9 cellular contexts compared by ENCODE assay signal in genomic region chr20:23441850-23442313, GRCh38. TPM values are rescaled to one million over a fixed set of nuclear protein-coding genes. Genes with fewer than 3 reads are reported as not detected.
DNase-seq lines count a peak whose midpoint lies in the region; ATAC-seq and TF ChIP-seq lines count a peak whose summit lies in the region.
"Had no signal": no experiment of that assay in that cellular context is flagged by ENCODE, and none has a peak within 500 bp of the region (broad histone marks: within the 10 kb centered on the region; RNA-seq: fewer than 3 reads in every experiment).

No MANE protein-coding gene starts in this region.

- H2BK5ac ChIP-seq in neuronal stem cell (ENCODE audit: low read length), result no peak overlapping the region

- H3K14ac ChIP-seq in neuronal stem cell (ENCODE audit: low read length), result no peak overlapping the region

- intact Hi-C loops in PC-3 (cut with micrococcal nuclease), result loop anchor here (1.0 kb wide), 1 partner anchor 164 kb away; no protein-coding TSS in a partner anchor

- ATAC-seq in GM19025 (IDR thresholded peaks at IDR 0.05; ENCODE audit: low read depth, unreplicated experiment) (peak; percentile 50), PC-3 (peak; percentile 87)
- peak; percentile 55 to 79 for ATAC-seq in activated T-cell treated with anti-CD3 and anti-CD28 coated beads, Interleukin-2, amount 50 U/mL, for 4 hours

- POLR2A ChIA-PET in PC-3 (lab: Charles Lee; ENCODE audit: unreplicated experiment), result no interaction called here

- H2BK120ac ChIP-seq in neuronal stem cell (ENCODE audit: low read depth, low read length), result no peak overlapping the region

- H3K27ac ChIP-seq in C4-2B (no peak overlapping the region), PC-3 (ENCODE audit: low read length) (no peak overlapping the region), neuronal stem cell (replicated peaks; ENCODE audit: low read length) (no peak overlapping the region), tibial nerve (no peak overlapping the region)
- H3K27ac ChIP-seq: SK-N-MC had no signal

- CTCF ChIA-PET in PC-3 (lab: Charles Lee), result interaction anchor here (0.6 kb wide), 1 partner anchor 92 kb away, joined by 3 read pairs; no protein-coding TSS in a partner anchor

- H4K91ac ChIP-seq in neuronal stem cell (ENCODE audit: low read depth, low read length, poor library complexity), result no peak overlapping the region

- H3K4me1 ChIP-seq in PC-3 (ENCODE audit: insufficient read depth, low read length) (peaks cover 10% of the 10 kb centered on the region), neuronal stem cell (ENCODE audit: control insufficient read depth in 2 of 2, insufficient read depth in 1 of 2, low read depth in 1 of 2, low read length in 2 of 2) (peaks cover 0 to 2% of the 10 kb centered on the region in 2 donors), tibial nerve (peaks cover 0 to 10% (median 0%) of the 10 kb centered on the region in 4 donors)

- no peaks in the 10 kb centered on the region for H3K27me3 Mint-ChIP-seq in activated T-cell treated with anti-CD3 and anti-CD28 coated beads, Interleukin-2, amount 50 U/mL, for 4 hours (ENCODE audit: low read depth)

- no peak overlapping the region for H3K18ac ChIP-seq in neuronal stem cell (ENCODE audit: low read length)

- H3K9ac ChIP-seq in PC-3 (ENCODE audit: low read length) (no peak overlapping the region), neuronal stem cell (ENCODE audit: low read depth, low read length, poor library complexity) (no peak overlapping the region)

- WGBS in neuronal stem cell (ENCODE audit: extremely low coverage in 2 of 2, insufficient read length in 2 of 2, insufficient replicate concordance in 1 of 2), 2 donors, result no CpG with 5 or more reads among the region's 8 CpGs
- WGBS in tibial nerve, 2 donors, result 12 to 17% methylated on average over 7 to 8 of the region's 8 CpGs

- no peaks in the 10 kb centered on the region for H3K9me3 Mint-ChIP-seq in activated T-cell treated with anti-CD3 and anti-CD28 coated beads, Interleukin-2, amount 50 U/mL, for 4 hours

- H3K4me3 ChIP-seq in PC-3 (ENCODE audit: low read length), result no peak overlapping the region
- H3K4me3 ChIP-seq in fibroblast of villous mesenchyme (ENCODE audit: low read depth, low read length), result no peak overlapping the region
- no peak overlapping the region for H3K4me3 ChIP-seq in neuronal stem cell (ENCODE audit: low read length in 2 of 2)
- H3K4me3 ChIP-seq in tibial nerve, result no peak overlapping the region
- H3K4me3 ChIP-seq: SK-N-MC had no signal

- no peaks in the 10 kb centered on the region for H3K36me3 Mint-ChIP-seq in activated T-cell treated with anti-CD3 and anti-CD28 coated beads, Interleukin-2, amount 50 U/mL, for 4 hours (ENCODE audit: insufficient read depth)

- no peak overlapping the region for H3K4me3 Mint-ChIP-seq in activated T-cell treated with anti-CD3 and anti-CD28 coated beads, Interleukin-2, amount 50 U/mL, for 4 hours

- peak; percentile 90 for DNase-seq in HT-29 (ENCODE audit: low spot score)
- peak; percentile 94 for DNase-seq in PC-3
- DNase-seq in activated T-cell treated with anti-CD3 and anti-CD28 coated beads, Interleukin-2, amount 50 U/mL, for 4 hours, result peak; percentile 43
- peak; percentile 79 for DNase-seq in fibroblast of villous mesenchyme (ENCODE audit: low read depth)
- DNase-seq in neuronal stem cell (ENCODE audit: low spot score), result peak; percentile 87
- peak; percentile 60 to 89 for DNase-seq in tibial nerve (ENCODE audit: low spot score in 2 of 2)

- H3K27me3 ChIP-seq in PC-3 (ENCODE audit: low read length) (no peaks in the 10 kb centered on the region; the same call in 1 of the 2 replicates), neuronal stem cell (ENCODE audit: control insufficient read depth in 3 of 3, insufficient read depth in 3 of 3, low read depth in 1 of 3, low read length in 3 of 3) (peaks cover 0 to 63% (median 0%) of the 10 kb centered on the region in 3 experiments), tibial nerve (no peaks in the 10 kb centered on the region)

- BruUV-seq in PC-3 (replicated peaks; lab: Mats Ljungman, UMichigan), result no TSS peak

- no peaks in the 10 kb centered on the region for H3K9me2 ChIP-seq in PC-3 (replicated peaks; ENCODE audit: low read length)

- H2BK12ac ChIP-seq in neuronal stem cell (ENCODE audit: low read length), result no peak overlapping the region

- H3K79me1 ChIP-seq in neuronal stem cell (ENCODE audit: low read depth, low read length), result no peaks in the 10 kb centered on the region

- no peak for TF ChIP-seq EP300 in tibial nerve (IDR thresholded peaks at IDR 0.05)

- H3K79me2 ChIP-seq in PC-3 (ENCODE audit: low read length), result no peaks in the 10 kb centered on the region

- H2AFZ ChIP-seq in PC-3 (ENCODE audit: low read length) (no peak overlapping the region), neuronal stem cell (ENCODE audit: low read length) (no peak overlapping the region)

- no peak overlapping the region for H3K23ac ChIP-seq in neuronal stem cell (ENCODE audit: low read depth, low read length, poor library complexity)

- TF ChIP-seq CTCF in C4-2B (conservative IDR thresholded peaks at IDR 0.05) (peak; percentile 85), PC-3 (conservative IDR thresholded peaks at IDR 0.05; ENCODE audit: low read depth, low read length) (peak; percentile 97), fibroblast of villous mesenchyme (IDR thresholded peaks at IDR 0.05; ENCODE audit: insufficient read depth, low read depth, low read length) (peak; percentile 96), tibial nerve (IDR thresholded peaks at IDR 0.05) (peak; percentile 78 to 84 (median 82))

- no peak overlapping the region for H2AK5ac ChIP-seq in neuronal stem cell (ENCODE audit: low read depth, low read length)

- no peak overlapping the region for H3K4me2 ChIP-seq in PC-3 (ENCODE audit: low read length)
- H3K4me2 ChIP-seq in neuronal stem cell (ENCODE audit: insufficient read depth, low read length, poor library complexity, severe bottlenecking), result no peak overlapping the region

- no peaks in the 10 kb centered on the region for H3K9me3 ChIP-seq in PC-3 (ENCODE audit: low read length)
- peaks cover 0 to 2% of the 10 kb centered on the region in 2 donors for H3K9me3 ChIP-seq in neuronal stem cell (replicated peaks in 1 of 2; ENCODE audit: control insufficient read depth in 2 of 2, insufficient read depth in 1 of 2, low read depth in 1 of 2, low read length in 2 of 2)
- no peaks in the 10 kb centered on the region for H3K9me3 ChIP-seq in tibial nerve

- no peak overlapping the region for H2BK15ac ChIP-seq in neuronal stem cell (ENCODE audit: low read length)

- H3K36me3 ChIP-seq in PC-3 (ENCODE audit: low read depth, low read length), result no peaks in the 10 kb centered on the region
- no peaks in the 10 kb centered on the region for H3K36me3 ChIP-seq in neuronal stem cell (replicated peaks in 1 of 2; ENCODE audit: control insufficient read depth in 2 of 2, insufficient read depth in 2 of 2, low read length in 2 of 2)
- H3K36me3 ChIP-seq in tibial nerve, result no peaks in the 10 kb centered on the region

- H3K4me1 Mint-ChIP-seq in activated T-cell treated with anti-CD3 and anti-CD28 coated beads, Interleukin-2, amount 50 U/mL, for 4 hours (ENCODE audit: low read depth), result no peaks in the 10 kb centered on the region

- H4K8ac ChIP-seq in neuronal stem cell (ENCODE audit: low read depth, low read length), result no peak overlapping the region

- no peaks in the 10 kb centered on the region for H3F3A ChIP-seq in PC-3 (ENCODE audit: low read length, unreplicated experiment)

- TF ChIP-seq POLR2A in tibial nerve (IDR thresholded peaks at IDR 0.05), result no peak

- H4K20me1 ChIP-seq in PC-3 (ENCODE audit: low read length), result no peaks in the 10 kb centered on the region

- H3K4ac ChIP-seq in neuronal stem cell (ENCODE audit: low read length), result no peak overlapping the region

RNA-seq across cellular contexts. Expression of gene CSTL1, which starts 2.4 kb away (rescaled TPM):
- not detected in 2 replicates for total RNA-seq in HT-29 (2014; rRNA removed; shearing (Covaris generic))
- total RNA-seq in PC-3 (2014; rRNA removed) (not detected in 2 replicates), fibroblast of villous mesenchyme (not detected in 2 replicates), tibial nerve (not detected)
- total RNA-seq in activated T-cell treated with anti-CD3 and anti-CD28 coated beads, Interleukin-2, amount 50 U/mL, for 4 hours, result not detected
- polyA plus RNA-seq in neuronal stem cell (2013, experiment 1 of 2), result not detected
- not detected for polyA plus RNA-seq in neuronal stem cell (2013, experiment 2 of 2)

RNA-seq across cellular contexts. Expression of gene CST11, which starts 10.8 kb away (rescaled TPM):
- total RNA-seq in HT-29 (2014; rRNA removed; shearing (Covaris generic)), result not detected in 2 replicates
- total RNA-seq in PC-3 (2014; rRNA removed) (not detected in 2 replicates), fibroblast of villous mesenchyme (not detected in 2 replicates), tibial nerve (not detected)
- not detected for total RNA-seq in activated T-cell treated with anti-CD3 and anti-CD28 coated beads, Interleukin-2, amount 50 U/mL, for 4 hours
- polyA plus RNA-seq in neuronal stem cell (2013, experiment 1 of 2), result not detected
- not detected for polyA plus RNA-seq in neuronal stem cell (2013, experiment 2 of 2)

RNA-seq across cellular contexts. Expression of gene NAPB, which starts 20.6 kb away (rescaled TPM):
- total RNA-seq in HT-29 (2014; rRNA removed; shearing (Covaris generic)), result 5.7 and 6.4 TPM in 2 replicates
- total RNA-seq in PC-3 (2014; rRNA removed), result 5.0 and 7.8 TPM in 2 replicates
- 1 to 10 TPM; 2.5 to 5.2 (median 3.5) TPM for total RNA-seq in activated T-cell treated with anti-CD3 and anti-CD28 coated beads, Interleukin-2, amount 50 U/mL, for 4 hours
- 9.5 and 9.7 TPM in 2 replicates for total RNA-seq in fibroblast of villous mesenchyme
- 5.9 TPM for polyA plus RNA-seq in neuronal stem cell (2013, experiment 1 of 2)
- polyA plus RNA-seq in neuronal stem cell (2013, experiment 2 of 2), result 6.0 TPM
- total RNA-seq in tibial nerve, result 10 to 100 TPM; 10.9 to 16.1 (median 13.6) TPM

RNA-seq across cellular contexts. Expression of gene CST8, which starts 49.0 kb away (rescaled TPM):
- not detected in 2 replicates for total RNA-seq in HT-29 (2014; rRNA removed; shearing (Covaris generic))
- total RNA-seq in PC-3 (2014; rRNA removed) (not detected in 2 replicates), fibroblast of villous mesenchyme (not detected in 2 replicates), tibial nerve (not detected)
- total RNA-seq in activated T-cell treated with anti-CD3 and anti-CD28 coated beads, Interleukin-2, amount 50 U/mL, for 4 hours, result not detected
- not detected for polyA plus RNA-seq in neuronal stem cell (2013, experiment 1 of 2)
- not detected for polyA plus RNA-seq in neuronal stem cell (2013, experiment 2 of 2)

Comparison
In these comparisons a context has a peak if more than half of its experiments do, and no peak if none do; other contexts are left out.
1. DNase-seq: peak in every context shown above with its lines; median percentile 94 in PC-3; 90 in HT-29; 87 in neuronal stem cell; 79 in fibroblast of villous mesenchyme; 74 in tibial nerve; 43 in activated T-cell treated with anti-CD3 and anti-CD28 coated beads, Interleukin-2, amount 50 U/mL, for 4 hours.